In the genomic region with DNA sequence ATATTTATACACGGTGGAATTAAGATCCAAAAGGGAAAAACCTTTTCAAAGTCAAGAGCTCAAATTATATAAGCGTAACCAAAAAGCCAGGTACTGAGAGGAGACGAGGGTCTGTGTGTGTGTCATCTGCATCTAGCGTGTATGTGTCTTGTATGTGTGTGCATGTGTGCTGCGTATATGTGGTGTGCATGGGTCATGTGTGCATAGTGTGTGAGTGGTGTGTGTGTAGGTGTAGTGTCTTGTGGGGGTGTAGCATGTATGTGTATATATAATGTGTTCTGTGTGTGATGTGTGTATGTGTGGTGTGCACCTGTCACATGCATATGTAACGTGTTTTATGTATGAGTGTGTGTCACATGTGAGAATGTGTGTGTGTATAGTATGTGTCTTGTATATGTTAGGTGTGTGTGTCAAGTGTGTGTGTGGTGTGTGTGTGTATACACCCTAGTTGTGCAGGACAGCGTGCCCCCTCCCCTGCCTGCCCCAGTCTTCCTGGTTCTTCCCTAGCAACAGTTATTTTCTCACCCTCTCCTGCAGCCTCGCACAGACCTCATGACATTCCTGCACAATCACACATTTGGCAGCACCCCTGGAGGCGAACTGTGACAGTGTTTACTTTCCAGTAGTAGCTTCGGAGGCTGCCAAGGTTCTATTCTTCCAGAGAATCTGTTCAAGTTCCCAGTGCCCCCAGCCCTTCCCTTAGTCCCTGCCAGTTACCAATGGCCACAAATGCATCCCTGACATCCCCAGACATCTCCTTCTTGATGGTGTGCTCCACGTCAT, we compare ENCODE assay signal across 13 cellular contexts. TPM values are rescaled to one million over a fixed set of nuclear protein-coding genes. Genes with fewer than 3 reads are reported as not detected.
DNase-seq lines count a peak whose midpoint lies in the region; ATAC-seq and TF ChIP-seq lines count a peak whose summit lies in the region.
"Had no signal": no experiment of that assay in that cellular context is flagged by ENCODE, and none has a peak within 500 bp of the region (broad histone marks: within the 10 kb centered on the region; RNA-seq: fewer than 3 reads in every experiment).

No MANE protein-coding gene starts in this region.

- H3K27ac ChIP-seq in Peyer's patch (peak overlapping the region; percentile 51 to 83 (median 68)), foreskin keratinocyte (no peak overlapping the region)

- H3K4me1 ChIP-seq in Peyer's patch: peaks cover 0 to 50% (median 7%) of the 10 kb centered on the region in 4 donors
- no peaks in the 10 kb centered on the region for H3K4me1 ChIP-seq in foreskin keratinocyte

- no peaks in the 10 kb centered on the region for H3K9me3 Mint-ChIP-seq in naive thymus-derived CD8-positive, alpha-beta T cell
- H3K9me3 Mint-ChIP-seq: activated T-helper 2 cell treated with anti-CD3 and anti-CD28 coated beads, Interferon-gamma antibody, Interleukin-2, Interleukin-4, amounts not matched to agents 10 μg/mL and 5 μg/mL and 100 μg/mL, durations not matched to agents 14 hours and 24 hours and 36 hours; CD14-positive monocyte; nephron had no signal

- TF ChIP-seq CTCF in AG10803 (conservative IDR thresholded peaks at IDR 0.05; ENCODE audit: low read length): peak; percentile 14; the same call in 1 of the 2 replicates
- peak in 2 of 6 experiments; percentile 12 to 19 for TF ChIP-seq CTCF in Peyer's patch (IDR thresholded peaks at IDR 0.05)
- no peak for TF ChIP-seq CTCF in fibroblast of villous mesenchyme (IDR thresholded peaks at IDR 0.05; ENCODE audit: insufficient read depth, low read depth, low read length)
- no peak for TF ChIP-seq CTCF in foreskin keratinocyte (conservative IDR thresholded peaks at IDR 0.05)

- DNase-seq in AG10803 (ENCODE audit: low read depth) (peak; percentile 68), Peyer's patch (peak in 1 of 3 donors; percentile 53), fibroblast of villous mesenchyme (ENCODE audit: low read depth) (peak; percentile 51), foreskin keratinocyte (no peak)
- DNase-seq in naive thymus-derived CD8-positive, alpha-beta T cell: no peak
- no peak for DNase-seq in stimulated activated naive CD4-positive, alpha-beta T cell treated with Interleukin-2 at 50 U/mL for 16 hours (lab: John Stamatoyannopoulos, UW)
- DNase-seq in stimulated activated CD4-positive, alpha-beta T cell treated with anti-CD3 and anti-CD28 coated beads, Interleukin-1b, Interleukin-23, amount 100 ng/mL, for 48 hours: no peak
- DNase-seq: NCI-H69 had no signal

- peak overlapping the region in 6 of 10 donors; percentile 1 to 78 (median 51) for H3K27ac Mint-ChIP-seq in naive thymus-derived CD8-positive, alpha-beta T cell
- H3K27ac Mint-ChIP-seq: activated T-helper 2 cell treated with anti-CD3 and anti-CD28 coated beads, Interferon-gamma antibody, Interleukin-2, Interleukin-4, amounts not matched to agents 10 μg/mL and 5 μg/mL and 100 μg/mL, durations not matched to agents 14 hours and 24 hours and 36 hours had no signal

- H3K9me3 ChIP-seq in Peyer's patch: no peaks in the 10 kb centered on the region

- no peaks in the 10 kb centered on the region for H3K27me3 Mint-ChIP-seq in naive thymus-derived CD8-positive, alpha-beta T cell

- H3K4me3 ChIP-seq in AG10803 (ENCODE audit: low read length) (no peak overlapping the region), Peyer's patch (no peak overlapping the region), fibroblast of villous mesenchyme (ENCODE audit: low read depth, low read length) (no peak overlapping the region)

- POLR2A ChIA-PET in naive thymus-derived CD8-positive, alpha-beta T cell (lab: Charles Lee): interaction anchor here (3.3 kb wide), 1 partner anchor 27 kb away, joined by 12 read pairs; the partner anchor contains the start of gene TNIP1

- TF ChIP-seq POLR2A in Peyer's patch (IDR thresholded peaks at IDR 0.05): no peak

- H3K27me3 ChIP-seq in Peyer's patch: no peaks in the 10 kb centered on the region
- no peaks in the 10 kb centered on the region for H3K27me3 ChIP-seq in foreskin keratinocyte

- no peak overlapping the region for H3K4me3 Mint-ChIP-seq in naive thymus-derived CD8-positive, alpha-beta T cell
- H3K4me3 Mint-ChIP-seq: CD14-positive monocyte, nephron had no signal

- H3K4me1 Mint-ChIP-seq in naive thymus-derived CD8-positive, alpha-beta T cell: peaks cover 0 to 6% (median 3%) of the 10 kb centered on the region in 4 donors
- H3K4me1 Mint-ChIP-seq: CD14-positive monocyte had no signal

- ATAC-seq in naive thymus-derived CD8-positive, alpha-beta T cell: no peak
- ATAC-seq in foreskin keratinocyte (no peak), HG02970 (IDR thresholded peaks at IDR 0.05; ENCODE audit: low FRiP score, unreplicated experiment) (no peak)
- ATAC-seq: HCT116 had no signal

- H3K36me3 ChIP-seq in Peyer's patch: peaks cover 0 to 22% (median 4%) of the 10 kb centered on the region in 3 donors

- H3K36me3 Mint-ChIP-seq in naive thymus-derived CD8-positive, alpha-beta T cell: peaks cover 0 to 95% (median 35%) of the 10 kb centered on the region in 3 donors

RNA-seq across cellular contexts. Expression of gene TNIP1, which starts 27.1 kb away (rescaled TPM):
- 100 to 1,000 TPM; 191 to 352 (median 266) TPM for total RNA-seq in Peyer's patch
- total RNA-seq in fibroblast of villous mesenchyme: 88.3 and 108 TPM in 2 replicates
- 100 to 1,000 TPM; 138 to 140 TPM for total RNA-seq in naive thymus-derived CD8-positive, alpha-beta T cell
- 10 to 100 TPM; 25.6 to 37.5 (median 29.8) TPM for polyA plus RNA-seq in naive thymus-derived CD8-positive, alpha-beta T cell
- total RNA-seq in foreskin keratinocyte: 128 and 133 TPM in 2 replicates
- 96.5 and 98.1 TPM in 2 replicates for polyA plus RNA-seq in foreskin keratinocyte

RNA-seq across cellular contexts. Expression of gene ANXA6, which starts 49.6 kb away (rescaled TPM):
- total RNA-seq in Peyer's patch (100 to 1,000 TPM in 1 of 4 donors, 10 to 100 TPM in 3; 11.2 to 228 (median 30.1) TPM), fibroblast of villous mesenchyme (501 and 537 TPM in 2 replicates), foreskin keratinocyte (50.6 and 73.9 TPM in 2 replicates)
- 100 to 1,000 TPM; 334 to 359 TPM for total RNA-seq in naive thymus-derived CD8-positive, alpha-beta T cell
- polyA plus RNA-seq in naive thymus-derived CD8-positive, alpha-beta T cell: 100 to 1,000 TPM; 242 to 318 (median 254) TPM
- polyA plus RNA-seq in foreskin keratinocyte: 42.5 and 60.6 TPM in 2 replicates

Comparison
In these comparisons a context has a peak if more than half of its experiments do, and no peak if none do; other contexts are left out.
1. DNase-seq: peak in AG10803 (single experiment) and fibroblast of villous mesenchyme (single experiment); none in naive thymus-derived CD8-positive, alpha-beta T cell (0 of 10), foreskin keratinocyte (0 of 2), stimulated activated naive CD4-positive, alpha-beta T cell treated with Interleukin-2 at 50 U/mL for 16 hours (single experiment) and stimulated activated CD4-positive, alpha-beta T cell treated with anti-CD3 and anti-CD28 coated beads, Interleukin-1b, Interleukin-23, amount 100 ng/mL, for 48 hours (single experiment).